15 cellular contexts compared by ENCODE assay signal in genomic region chr3:101847328-101847727, GRCh38. TPM values are rescaled to one million over a fixed set of nuclear protein-coding genes. Genes with fewer than 3 reads are reported as not detected.
DNase-seq lines count a peak whose midpoint lies in the region; ATAC-seq and TF ChIP-seq lines count a peak whose summit lies in the region.
"Had no signal": no experiment of that assay in that cellular context is flagged by ENCODE, and none has a peak within 500 bp of the region (broad histone marks: within the 10 kb centered on the region; RNA-seq: fewer than 3 reads in every experiment).

No MANE protein-coding gene starts in this region.

- TF ChIP-seq CTCF in CD8-positive, alpha-beta T cell (IDR thresholded peaks at IDR 0.05): no peak
- TF ChIP-seq CTCF in OCI-LY3 (IDR thresholded peaks at IDR 0.05; ENCODE audit: low read depth, low read length): no peak
- TF ChIP-seq CTCF in gastroesophageal sphincter (IDR thresholded peaks at IDR 0.05): no peak
- no peak for TF ChIP-seq CTCF in prostate gland (IDR thresholded peaks at IDR 0.05)

- H3K4me1 Mint-ChIP-seq in CD8-positive, alpha-beta T cell (ENCODE audit: low read depth): peaks cover 21% of the 10 kb centered on the region

- no peaks in the 10 kb centered on the region for H3K27me3 ChIP-seq in CD8-positive, alpha-beta T cell (ENCODE audit: insufficient read depth, low read length)
- no peaks in the 10 kb centered on the region for H3K27me3 ChIP-seq in OCI-LY3 (ENCODE audit: low read depth, low read length)
- H3K27me3 ChIP-seq in gastroesophageal sphincter: no peaks in the 10 kb centered on the region
- H3K27me3 ChIP-seq in prostate gland (replicated peaks; ENCODE audit: insufficient read depth): no peaks in the 10 kb centered on the region

- WGBS in gastroesophageal sphincter (ENCODE audit: low coverage in 1 of 2), 2 donors: 76 to 88% methylated on average over 3 of the region's 3 CpGs
- whole genome bisulfite sequencing in prostate gland: 64% methylated on average over 3 of the region's 3 CpGs

- no peak overlapping the region for H3K4me2 ChIP-seq in OCI-LY3 (ENCODE audit: low read length)

- H3K4me3 Mint-ChIP-seq in CD8-positive, alpha-beta T cell: no peak overlapping the region
- H3K4me3 Mint-ChIP-seq: activated CD4-positive, alpha-beta memory T cell treated with anti-CD3 and anti-CD28 coated beads, Interleukin-2, amount 10 ng/mL, durations not matched to agents 7 days and 5 days; T-helper 2 cell treated with Interferon-gamma antibody and Interleukin-4, amounts not matched to agents 5 μg/mL and 100 μg/mL, for 36 hours had no signal

- H3K9me3 Mint-ChIP-seq in CD8-positive, alpha-beta T cell: peaks cover 3% of the 10 kb centered on the region
- H3K9me3 Mint-ChIP-seq: activated CD4-positive, alpha-beta memory T cell treated with anti-CD3 and anti-CD28 coated beads, Interleukin-2, amount 10 ng/mL, durations not matched to agents 7 days and 5 days had no signal

- peaks cover 4% of the 10 kb centered on the region for H3K36me3 ChIP-seq in CD8-positive, alpha-beta T cell (ENCODE audit: insufficient read depth, low read length)
- H3K36me3 ChIP-seq in OCI-LY3 (replicated peaks; ENCODE audit: low read depth, low read length) (peaks cover 60% of the 10 kb centered on the region), gastroesophageal sphincter (peaks cover 4 to 7% of the 10 kb centered on the region in 2 donors), prostate gland (no peaks in the 10 kb centered on the region)

- no peaks in the 10 kb centered on the region for H3K9me3 ChIP-seq in CD8-positive, alpha-beta T cell (ENCODE audit: low read length)
- H3K9me3 ChIP-seq in OCI-LY3 (ENCODE audit: insufficient read depth, low read length): no peaks in the 10 kb centered on the region
- no peaks in the 10 kb centered on the region for H3K9me3 ChIP-seq in gastroesophageal sphincter
- H3K9me3 ChIP-seq in prostate gland: no peaks in the 10 kb centered on the region

- POLR2A ChIA-PET in CD8-positive, alpha-beta T cell (lab: Charles Lee): interaction anchor here (3.7 kb wide), 1 partner anchor 19 kb away, joined by 50 read pairs; no protein-coding TSS in a partner anchor

- CTCF ChIA-PET in CD8-positive, alpha-beta T cell (lab: Charles Lee): interaction anchor here (0.9 to 1.4 kb wide), 3 partner anchors 18 to 33 kb away, joined by 3 to 4 read pairs (median 3); no protein-coding TSS in a partner anchor

- H3K27ac ChIP-seq in CD8-positive, alpha-beta T cell (ENCODE audit: low read depth, low read length): no peak overlapping the region
- H3K27ac ChIP-seq in OCI-LY3 (ENCODE audit: low read length) (peak overlapping the region; percentile 5; the same call in 1 of the 2 replicates), gastroesophageal sphincter (peak overlapping the region; percentile 96 to 100 (median 98)), prostate gland (peak overlapping the region; percentile 95 to 96)

- no peak overlapping the region for H2AFZ ChIP-seq in OCI-LY3 (ENCODE audit: low read depth, low read length)

- H3K79me2 ChIP-seq in OCI-LY3 (ENCODE audit: low read length): peaks cover 95% of the 10 kb centered on the region

- TF ChIP-seq POLR2A in gastroesophageal sphincter (IDR thresholded peaks at IDR 0.05) (no peak), prostate gland (IDR thresholded peaks at IDR 0.05) (no peak)

- TF ChIP-seq EP300 in gastroesophageal sphincter (IDR thresholded peaks at IDR 0.05): no peak

- H3K27me3 Mint-ChIP-seq in CD8-positive, alpha-beta T cell (ENCODE audit: low read depth): no peaks in the 10 kb centered on the region
- H3K27me3 Mint-ChIP-seq: activated CD4-positive, alpha-beta memory T cell treated with anti-CD3 and anti-CD28 coated beads, Interleukin-2, amount 10 ng/mL, durations not matched to agents 7 days and 5 days had no signal

- intact Hi-C loops in CD8-positive, alpha-beta T cell (cut with DNase I, micrococcal nuclease): loop anchor here in 1 of 2 experiments (5.0 to 10.0 kb wide), 5 partner anchors 35 to 273 kb away; partner anchors contain the start of genes PCNP and RPL24
- intact Hi-C loops in prostate gland (cut with DNase I): no loop called here

- no peak overlapping the region for H3K9ac ChIP-seq in OCI-LY3 (ENCODE audit: low read length)

- peaks cover 47% of the 10 kb centered on the region for H4K20me1 ChIP-seq in OCI-LY3 (ENCODE audit: insufficient read depth, low read length)

- no peak for DNase-seq in CD8-positive, alpha-beta T cell
- DNase-seq in prostate gland (ENCODE audit: low spot score) (no peak), SW 1271 (lab: John Stamatoyannopoulos, UW) (no peak), NCI-H1930 (lab: John Stamatoyannopoulos, UW) (no peak)
- DNase-seq: activated CD4-positive, alpha-beta memory T cell treated with anti-CD3 and anti-CD28 coated beads, Interleukin-2, amount 10 ng/mL, durations not matched to agents 7 days and 5 days; activated effector memory CD4-positive, alpha-beta T cell treated with Interleukin-2 at 50 U/mL for 16 hours; KBM-7; NCI-H2171 treated with DMSO at 0.1 percent for 48 hours; PC-3; stimulated activated CD4-positive, alpha-beta T cell treated with anti-CD3 and anti-CD28 coated beads, Interleukin-2, amount 100 ng/mL, for 24 hours had no signal

- peak overlapping the region; percentile 37 for H3K27ac Mint-ChIP-seq in CD8-positive, alpha-beta T cell
- H3K27ac Mint-ChIP-seq: activated CD4-positive, alpha-beta memory T cell treated with anti-CD3 and anti-CD28 coated beads, Interleukin-2, amount 10 ng/mL, durations not matched to agents 7 days and 5 days; T-helper 2 cell treated with Interferon-gamma antibody and Interleukin-4, amounts not matched to agents 5 μg/mL and 100 μg/mL, for 36 hours had no signal

- H3K4me1 ChIP-seq in CD8-positive, alpha-beta T cell (ENCODE audit: insufficient read depth, low read length): peaks cover 16% of the 10 kb centered on the region
- H3K4me1 ChIP-seq in OCI-LY3 (ENCODE audit: low read length) (peaks cover 36% of the 10 kb centered on the region), gastroesophageal sphincter (peaks cover 5 to 25% (median 14%) of the 10 kb centered on the region in 3 donors), prostate gland (replicated peaks) (peaks cover 11% of the 10 kb centered on the region)

- peaks cover 24% of the 10 kb centered on the region for H3K36me3 Mint-ChIP-seq in CD8-positive, alpha-beta T cell

- no peak for ATAC-seq in CD8-positive, alpha-beta T cell
- ATAC-seq in gastroesophageal sphincter: no peak
- ATAC-seq in GM18520 (IDR thresholded peaks at IDR 0.05; ENCODE audit: unreplicated experiment): no peak
- ATAC-seq in HG02588 (IDR thresholded peaks at IDR 0.05; ENCODE audit: unreplicated experiment): no peak
- ATAC-seq: PC-3 had no signal

- H3K4me3 ChIP-seq in CD8-positive, alpha-beta T cell (ENCODE audit: low read depth, low read length): no peak overlapping the region
- H3K4me3 ChIP-seq in OCI-LY3 (ENCODE audit: low read length) (no peak overlapping the region), gastroesophageal sphincter (no peak overlapping the region), prostate gland (no peak overlapping the region)

RNA-seq across cellular contexts. Expression of gene NFKBIZ, which starts 2.0 kb away (rescaled TPM):
- 100 to 1,000 TPM; 460 to 477 TPM for total RNA-seq in CD8-positive, alpha-beta T cell
- total RNA-seq in gastroesophageal sphincter (10 to 100 TPM; 27.3 to 87.0 (median 51.9) TPM), prostate gland (10 to 100 TPM; 25.7 to 38.3 TPM)

Comparison
In these comparisons a context has a peak if more than half of its experiments do, and no peak if none do; other contexts are left out.
1. RNA of gene NFKBIZ, which starts 2.0 kb away (total RNA-seq): 460 to 477 TPM in CD8-positive, alpha-beta T cell; 27.3 to 87.0 TPM in gastroesophageal sphincter and 25.7 to 38.3 TPM in prostate gland; every median in the first group is over 4 times any median in the second.